Comparison of ENCODE assay signal across 37 cellular contexts in the genomic region with DNA sequence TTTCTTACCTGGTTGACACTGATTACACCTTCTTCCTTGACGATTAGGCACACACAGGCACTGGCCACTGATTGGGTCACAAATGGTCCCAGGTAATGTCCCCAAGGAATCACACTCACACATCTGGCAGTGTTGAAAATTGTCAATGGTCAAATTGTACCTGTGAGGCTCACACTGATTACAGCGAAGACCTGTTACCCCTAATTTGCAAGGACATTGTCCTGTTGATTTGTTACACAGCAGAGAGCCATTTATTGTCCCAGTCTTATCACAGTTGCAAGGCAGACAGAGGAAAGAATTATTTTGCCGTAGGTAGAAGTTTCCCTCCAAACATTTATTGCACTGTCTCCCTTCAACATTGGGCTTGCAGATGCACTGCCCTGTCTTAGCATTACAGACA.
"Had no signal": no experiment of that assay in that cellular context is flagged by ENCODE, and none has a peak within 500 bp of the region (broad histone marks: within the 10 kb centered on the region; RNA-seq: fewer than 3 reads in every experiment).

No MANE protein-coding gene starts in this region.

- H3K27me3 ChIP-seq: brain microvascular endothelial cell, Peyer's patch, SJSA1 had no signal

- H3K27ac Mint-ChIP-seq: activated B cell treated with CpG ODN at 0.5 μM for 24 hours; activated CD4-positive, alpha-beta memory T cell treated with anti-CD3 and anti-CD28 coated beads for 36 hours; activated naive CD4-positive, alpha-beta T cell treated with anti-CD3 and anti-CD28 coated beads for 36 hours; activated naive CD4-positive, alpha-beta T cell treated with anti-CD3 and anti-CD28 coated beads, Interleukin-2, amount 50 U/mL, for 72 hours; activated T-helper 1 cell treated with anti-CD3 and anti-CD28 coated beads, Interleukin-12 subunit alpha, Interleukin-12 subunit beta, Interleukin-2, Interleukin-4 antibody, amounts not matched to agents 30 ng/mL and 10 ng/mL and 1 ng/mL, durations not matched to agents 14 hours and 24 hours and 36 hours; T-helper 1 cell treated with Interleukin-12 subunit alpha and Interleukin-12 subunit beta and Interleukin-4 antibody, amounts not matched to agents 30 μg/mL and 1 μg/mL, for 36 hours; T-helper 2 cell treated with Interferon-gamma antibody and Interleukin-4, amounts not matched to agents 5 μg/mL and 100 μg/mL, for 36 hours had no signal

- H3K36me3 Mint-ChIP-seq: activated CD4-positive, alpha-beta memory T cell treated with anti-CD3 and anti-CD28 coated beads for 36 hours; activated naive CD4-positive, alpha-beta T cell treated with anti-CD3 and anti-CD28 coated beads, Interleukin-2, amount 50 U/mL, for 72 hours had no signal

- H3K9me3 ChIP-seq: Peyer's patch, SJSA1, SK-N-SH had no signal

- DNase-seq: activated B cell treated with CpG ODN at 0.5 μM for 24 hours; activated CD4-positive, alpha-beta memory T cell treated with anti-CD3 and anti-CD28 coated beads for 36 hours; activated CD4-positive, alpha-beta T cell treated with anti-CD3 and anti-CD28 coated beads for 4 hours; activated CD4-positive, alpha-beta T cell treated with anti-CD3 and anti-CD28 coated beads, Interleukin-2, amount 50 U/mL, for 1 hour; activated CD4-positive, CD25-positive, alpha-beta regulatory T cell treated with anti-CD3 and anti-CD28 coated beads, Interleukin-2, amount 50 U/mL, for 72 hours; activated CD8-positive, alpha-beta memory T cell treated with anti-CD3 and anti-CD28 coated beads, Interleukin-2, amount 50 U/mL, for 4 hours; activated gamma-delta T cell treated with Interleukin-2 at 50 U/mL for 16 hours; activated naive CD4-positive, alpha-beta T cell treated with anti-CD3 and anti-CD28 coated beads for 36 hours; activated T-cell treated with anti-CD3 and anti-CD28 coated beads for 4 hours; activated T-cell treated with anti-CD3 and anti-CD28 coated beads, Interleukin-2, amount 50 U/mL, for 4 hours; amniotic stem cell; aorta; brain microvascular endothelial cell; central memory CD4-positive, alpha-beta T cell; MM.1S; MV-4-11; NCI-H1092; NCI-H1436 treated with DMSO at 0.1 percent for 48 hours; NCI-H1694 treated with DMSO at 0.1 percent for 48 hours; NCI-H2029 treated with DMSO at 0.1 percent for 48 hours; NCI-H2107; NCI-H2171; NCI-H510A treated with DMSO at 0.1 percent for 48 hours; NCI-H526 treated with DMSO at 0.1 percent for 48 hours; NCI-H82; NK-92 treated with Interleukin-12 subunit alpha and Interleukin-12 subunit beta, amount 100 ng/mL, for 24 hours; PC-3; Peyer's patch; RPMI8226; SHP77 treated with DMSO at 0.1 percent for 48 hours; SK-N-SH had no signal

- H3K36me3 ChIP-seq: brain microvascular endothelial cell, Peyer's patch, SJSA1 had no signal

- H3K4me3 Mint-ChIP-seq: activated B cell treated with CpG ODN at 0.5 μM for 24 hours; activated CD4-positive, alpha-beta memory T cell treated with anti-CD3 and anti-CD28 coated beads for 36 hours; activated naive CD4-positive, alpha-beta T cell treated with anti-CD3 and anti-CD28 coated beads for 36 hours; activated T-cell treated with anti-CD3 and anti-CD28 coated beads, Interleukin-2, amount 50 U/mL, for 4 hours; activated T-helper 1 cell treated with anti-CD3 and anti-CD28 coated beads, Interleukin-12 subunit alpha, Interleukin-12 subunit beta, Interleukin-2, Interleukin-4 antibody, amounts not matched to agents 30 ng/mL and 10 ng/mL and 1 ng/mL, durations not matched to agents 14 hours and 24 hours and 36 hours; T-helper 1 cell treated with Interleukin-12 subunit alpha and Interleukin-12 subunit beta and Interleukin-4 antibody, amounts not matched to agents 30 μg/mL and 1 μg/mL, for 36 hours; T-helper 2 cell treated with Interferon-gamma antibody and Interleukin-4, amounts not matched to agents 5 μg/mL and 100 μg/mL, for 36 hours had no signal

- H3K27me3 Mint-ChIP-seq: activated B cell treated with CpG ODN at 0.5 μM for 24 hours; activated CD4-positive, alpha-beta memory T cell treated with anti-CD3 and anti-CD28 coated beads for 36 hours had no signal

- ATAC-seq: activated naive CD4-positive, alpha-beta T cell treated with anti-CD3 and anti-CD28 coated beads, Interleukin-2, amount 50 U/mL, for 72 hours; activated T-cell treated with anti-CD3 and anti-CD28 coated beads, Interleukin-2, amount 50 U/mL, for 4 hours; PC-3 had no signal

- H3K4me3 ChIP-seq: Peyer's patch, SJSA1 had no signal

- H3K4me1 ChIP-seq: Peyer's patch, SJSA1 had no signal

- H3K4me1 Mint-ChIP-seq: activated B cell treated with CpG ODN at 0.5 μM for 24 hours had no signal

- H3K9me3 Mint-ChIP-seq: activated B cell treated with CpG ODN at 0.5 μM for 24 hours; activated T-helper 1 cell treated with anti-CD3 and anti-CD28 coated beads, Interleukin-12 subunit alpha, Interleukin-12 subunit beta, Interleukin-2, Interleukin-4 antibody, amounts not matched to agents 30 ng/mL and 10 ng/mL and 1 ng/mL, durations not matched to agents 14 hours and 24 hours and 36 hours; T-helper 1 cell treated with Interleukin-12 subunit alpha and Interleukin-12 subunit beta and Interleukin-4 antibody, amounts not matched to agents 30 μg/mL and 1 μg/mL, for 36 hours had no signal

- H3K27ac ChIP-seq: brain microvascular endothelial cell, KMS-11, Peyer's patch, SJSA1 had no signal
